Comparison of ENCODE assay signal across 19 cellular contexts in genomic region chr7:90948085-90948484, GRCh38.
DNase-seq lines count a peak whose midpoint lies in the region; ATAC-seq, FAIRE-seq and TF ChIP-seq lines count a peak whose summit lies in the region.
"Had no signal": no experiment of that assay in that cellular context is flagged by ENCODE, and none has a peak within 500 bp of the region (broad histone marks: within the 10 kb centered on the region; RNA-seq: fewer than 3 reads in every experiment).

No MANE protein-coding gene starts in this region.

- TF ChIP-seq POLR2A in GM12878 (IDR thresholded peaks at IDR 0.05; ENCODE audit: low read depth, low read length) = no peak

- no peak overlapping the region for H3K4me2 ChIP-seq in GM12878 (ENCODE audit: control insufficient read depth, insufficient read depth)

- RAD21 ChIA-PET in GM12878 (lab: Charles Lee; ENCODE audit: unreplicated experiment) = no interaction called here

- POLR2A ChIA-PET in GM12878 (lab: Charles Lee) = no interaction called here

- no TSS peak for BruUV-seq in GM12878 (replicated peaks; lab: Mats Ljungman, UMichigan)

- CTCF ChIA-PET in GM12878 (lab: Yijun Ruan, JAX) = no interaction called here

- H3K36me3 ChIP-seq in GM12878 (ENCODE audit: control insufficient read depth in 2 of 2, insufficient read depth in 2 of 2, low read length in 1 of 2) = no peaks in the 10 kb centered on the region

- H3K4me1 Mint-ChIP-seq in mesothelial cell of epicardium = peaks cover 5% of the 10 kb centered on the region
- H3K4me1 Mint-ChIP-seq: CD4-positive, alpha-beta memory T cell had no signal

- no peak overlapping the region for H3K4me3 Mint-ChIP-seq in mesothelial cell of epicardium
- H3K4me3 Mint-ChIP-seq: CD4-positive, alpha-beta memory T cell had no signal

- H3K27ac ChIP-seq in GM12878 (ENCODE audit: control insufficient read depth, insufficient read depth) = no peak overlapping the region
- H3K27ac ChIP-seq: GM23248 had no signal

- no peaks in the 10 kb centered on the region for H3K27me3 Mint-ChIP-seq in mesothelial cell of epicardium (ENCODE audit: low read depth)
- H3K27me3 Mint-ChIP-seq: CD4-positive, alpha-beta memory T cell had no signal

- in situ Hi-C loops in GM12878 (cut with MboI) = no loop called here

- peaks cover 9% of the 10 kb centered on the region; the same call in 1 of the 2 replicates for H3K4me1 ChIP-seq in GM12878 (ENCODE audit: control insufficient read depth, insufficient read depth, low read length)

- TF ChIP-seq EP300 in GM12878 (IDR thresholded peaks at IDR 0.05; ENCODE audit: borderline replicate concordance in 1 of 2, control insufficient read depth in 1 of 2, low read depth in 2 of 2, low read length in 2 of 2) = no peak

- H2AFZ ChIP-seq in GM12878 (ENCODE audit: control insufficient read depth, low read depth, low read length) = no peak overlapping the region
- H2AFZ ChIP-seq: GM23248 had no signal

- no peaks in the 10 kb centered on the region for H4K20me1 ChIP-seq in GM12878 (ENCODE audit: control insufficient read depth, insufficient read depth)

- H3K27ac Mint-ChIP-seq in mesothelial cell of epicardium = no peak overlapping the region
- H3K27ac Mint-ChIP-seq: CD4-positive, alpha-beta memory T cell had no signal

- H3K9me3 ChIP-seq in GM12878 (replicated peaks; ENCODE audit: control insufficient read depth, insufficient read depth, low read length) = no peaks in the 10 kb centered on the region

- no peak overlapping the region for H3K4me3 ChIP-seq in GM12878
- H3K4me3 ChIP-seq: GM23248 had no signal

- no peak for TF ChIP-seq RAD21 in GM12878 (IDR thresholded peaks at IDR 0.05; ENCODE audit: insufficient read depth, low read depth, low read length)

- ATAC-seq in GM18502 (IDR thresholded peaks at IDR 0.05; ENCODE audit: poor library complexity, unreplicated experiment) (peak; percentile 63), HG03432 (IDR thresholded peaks at IDR 0.05; ENCODE audit: unreplicated experiment) (peak; percentile 50), GM12878 (peak; percentile 54), left colon (no peak)

- DNase-seq in GM19239 (ENCODE audit: insufficient read length, low spot score) = no peak
- no peak for DNase-seq in GM12878 (ENCODE audit: low read depth, low spot score)
- DNase-seq in mesothelial cell of epicardium (ENCODE audit: low spot score in 2 of 2, unreplicated experiment in 2 of 2) = no peak
- no peak for DNase-seq in ureter (ENCODE audit: low spot score)
- no peak for DNase-seq in left colon
- no peak for DNase-seq in DMS114 treated with DMSO at 0.1 percent for 48 hours (lab: John Stamatoyannopoulos, UW; ENCODE audit: unreplicated experiment)
- DNase-seq: 8988T; C1 segment of cervical spinal cord; Calu3; CD4-positive, alpha-beta memory T cell; COR-L47; DMS153; DND-41; GM23248; H7; HCEC 1CT had no signal

- no peaks in the 10 kb centered on the region for H3K27me3 ChIP-seq in GM12878 (replicated peaks in 1 of 2; ENCODE audit: control insufficient read depth in 2 of 2, insufficient read depth in 2 of 2, low read length in 1 of 2)

- no peaks in the 10 kb centered on the region for H3K79me2 ChIP-seq in GM12878 (ENCODE audit: control insufficient read depth, insufficient read depth, low read length)

- SMC1A ChIA-PET in GM12878 (lab: Charles Lee; ENCODE audit: uncharacterized antibody, unreplicated experiment) = interaction anchor here (1.0 to 1.1 kb wide), 2 partner anchors 10 to 15 kb away, joined by 3 read pairs; no protein-coding TSS in a partner anchor

- intact Hi-C loops in GM12878 (cut with micrococcal nuclease; ENCODE audit: unreplicated experiment) (no loop called here), left colon (cut with DNase I, micrococcal nuclease) (no loop called here)

- TF ChIP-seq CTCF in GM12878 (IDR thresholded peaks at IDR 0.05 in 2 of 3, conservative IDR thresholded peaks at IDR 0.05 in 1 of 3; ENCODE audit: control insufficient read depth in 2 of 3, extremely low read depth in 1 of 3, insufficient read depth in 1 of 3, low read depth in 3 of 3, low read length in 3 of 3) (no peak), mesothelial cell of epicardium (IDR thresholded peaks at IDR 0.05; ENCODE audit: unreplicated experiment) (no peak)

- H3K36me3 Mint-ChIP-seq in mesothelial cell of epicardium = peaks cover 2% of the 10 kb centered on the region
- H3K36me3 Mint-ChIP-seq: CD4-positive, alpha-beta memory T cell had no signal

- H3K9me3 Mint-ChIP-seq in mesothelial cell of epicardium = no peaks in the 10 kb centered on the region

- FAIRE-seq in GM19239 (lab: Jason Lieb, UNC) = peak; percentile 80
- FAIRE-seq in GM12878 (lab: Jason Lieb, UNC) = peak; percentile 7
- FAIRE-seq: H1 had no signal

- no peak overlapping the region for H3K9ac ChIP-seq in GM12878 (ENCODE audit: control insufficient read depth, insufficient read depth, low read length)
- H3K9ac ChIP-seq: GM23248 had no signal

TF ChIP-seq in GM12878, 131 proteins besides CTCF, POLR2A, EP300 and RAD21:
- no peak for TF ChIP-seq TCF7 (IDR thresholded peaks at IDR 0.05; ENCODE audit: borderline replicate concordance)
- TF ChIP-seq ZNF207 (IDR thresholded peaks at IDR 0.05; ENCODE audit: borderline replicate concordance) = no peak
- no peak for TF ChIP-seq CHD2 (IDR thresholded peaks at IDR 0.05; ENCODE audit: borderline replicate concordance, low read depth, low read length)
- peak; percentile 20; the same call in 1 of the 2 replicates for TF ChIP-seq JUNB (IDR thresholded peaks at IDR 0.05)
- TF ChIP-seq POLR2AphosphoS5 (IDR thresholded peaks at IDR 0.05; ENCODE audit: low read length) = no peak
- TF ChIP-seq NBN (IDR thresholded peaks at IDR 0.05) = no peak
- TF ChIP-seq NFIC (IDR thresholded peaks at IDR 0.05; ENCODE audit: low read depth, low read length) = no peak; the same call in 1 of the 2 replicates
- TF ChIP-seq RUNX3 (IDR thresholded peaks at IDR 0.05; ENCODE audit: low read length) = peak; percentile 51; the same call in 1 of the 2 replicates
- TF ChIP-seq CHD4 (IDR thresholded peaks at IDR 0.05) = no peak
- no peak for TF ChIP-seq NFYA (IDR thresholded peaks at IDR 0.05; ENCODE audit: borderline replicate concordance, low read depth, low read length)
- TF ChIP-seq HDAC6 (IDR thresholded peaks at IDR 0.05; ENCODE audit: unreplicated experiment) = no peak
- no peak for TF ChIP-seq RCOR1 (conservative IDR thresholded peaks at IDR 0.05; ENCODE audit: low read depth, low read length)
- no peak for TF ChIP-seq CREB1 (IDR thresholded peaks at IDR 0.05; ENCODE audit: low read depth)
- no peak for TF ChIP-seq PKNOX1 (IDR thresholded peaks at IDR 0.05)
- no peak for TF ChIP-seq NR2C2 (IDR thresholded peaks at IDR 0.05; ENCODE audit: borderline replicate concordance, control insufficient read depth, insufficient read length, low read depth)
- TF ChIP-seq RFX5 (IDR thresholded peaks at IDR 0.05; ENCODE audit: low read depth, low read length) = no peak
- TF ChIP-seq RELA (IDR thresholded peaks at IDR 0.05; ENCODE audit: borderline replicate concordance, partially characterized antibody) = no peak
TF ChIP-seq in GM12878: peak in this region for 2.
